Comparison of ENCODE assay signal across 1 cellular context in genomic region chr12:112005419-112006395, GRCh38.
TF ChIP-seq lines count a peak whose summit lies in the region.

No MANE protein-coding gene starts in this region.

TF ChIP-seq in K562, 482 proteins besides CTCF, POLR2A, EP300 and RAD21 (continued from another document and continues in another):
- TF ChIP-seq HMBOX1 (IDR thresholded peaks at IDR 0.05) (peak; percentile 46), GATAD2A (IDR thresholded peaks at IDR 0.05) (0 out of 2 replicates have a peak, but pooled peaks have one; percentile 76), KLF13 (tag; IDR thresholded peaks at IDR 0.05; ENCODE audit: borderline replicate concordance, low read depth) (no peak), NFE2L1 (tag; IDR thresholded peaks at IDR 0.05; ENCODE audit: borderline replicate concordance, low read depth) (peak; percentile 85), FOSL1 (tag; conservative IDR thresholded peaks at IDR 0.05) (peak; percentile 77), ZNF395 (CRISPR knock-in tag; IDR thresholded peaks at IDR 0.05) (no peak), HLTF (IDR thresholded peaks at IDR 0.05) (0 out of 2 replicates have a peak, but pooled peaks have one; percentile 30), RBM17 (IDR thresholded peaks at IDR 0.05; ENCODE audit: borderline replicate concordance, low read depth, low read length) (no peak), ZNF354B (CRISPR knock-in tag; IDR thresholded peaks at IDR 0.05) (no peak), SMARCA4 (IDR thresholded peaks at IDR 0.05) (peak; percentile 91), SOX6 (IDR thresholded peaks at IDR 0.05) (peak; percentile 29; the same call in 1 of the 2 replicates), ZBTB26 (CRISPR knock-in tag; IDR thresholded peaks at IDR 0.05) (0 out of 2 replicates have a peak, but pooled peaks have one; percentile 42), ETS2 (tag; IDR thresholded peaks at IDR 0.05; ENCODE audit: borderline replicate concordance, poor library complexity, severe bottlenecking) (no peak), ZNF785 (CRISPR knock-in tag; IDR thresholded peaks at IDR 0.05) (no peak), ZNF232 (CRISPR knock-in tag; IDR thresholded peaks at IDR 0.05) (no peak), FOS (IDR thresholded peaks at IDR 0.05; ENCODE audit: extremely low read depth, insufficient read length) (peak; percentile 12), NBN (IDR thresholded peaks at IDR 0.05; ENCODE audit: low read depth) (peak; percentile 69), ZNF408 (CRISPR knock-in tag; IDR thresholded peaks at IDR 0.05; ENCODE audit: low read depth) (no peak), NFIC (IDR thresholded peaks at IDR 0.05) (0 out of 2 replicates have a peak, but pooled peaks have one; percentile 11), PHF8 (IDR thresholded peaks at IDR 0.05; ENCODE audit: borderline replicate concordance, low read length) (no peak; the same call in 1 of the 2 replicates), ZNF407 (IDR thresholded peaks at IDR 0.05; ENCODE audit: low read depth) (peak; percentile 43; the same call in 1 of the 2 replicates), DEAF1 (CRISPR knock-in tag; IDR thresholded peaks at IDR 0.05) (no peak), PHB2 (IDR thresholded peaks at IDR 0.05; ENCODE audit: low read depth) (0 out of 2 replicates have a peak, but pooled peaks have one; percentile 27), HDAC1 (IDR thresholded peaks at IDR 0.05) (peak; percentile 51 to 81; a peak in 3 of 4 replicates), ZNF12 (CRISPR knock-in tag; IDR thresholded peaks at IDR 0.05) (no peak), FOXP4 (CRISPR knock-in tag; IDR thresholded peaks at IDR 0.05; ENCODE audit: borderline replicate concordance) (no peak), CAMTA2 (CRISPR knock-in tag; conservative IDR thresholded peaks at IDR 0.05) (no peak), OTX1 (CRISPR knock-in tag; IDR thresholded peaks at IDR 0.05) (no peak), SAFB (IDR thresholded peaks at IDR 0.05; ENCODE audit: borderline replicate concordance, low read depth, low read length) (no peak), MED1 (CRISPR knock-in tag; IDR thresholded peaks at IDR 0.05; ENCODE audit: borderline replicate concordance) (no peak), CBFA2T3 (IDR thresholded peaks at IDR 0.05) (no peak; the same call in 1 of the 2 replicates), LARP7 (IDR thresholded peaks at IDR 0.05) (peak; percentile 65; the same call in 1 of the 2 replicates), TRIM28 (IDR thresholded peaks at IDR 0.05) (0 out of 2 replicates have a peak, but pooled peaks have one; percentile 28), NFATC3 (IDR thresholded peaks at IDR 0.05) (0 out of 2 replicates have a peak, but pooled peaks have one; percentile 14), ZBTB2 (IDR thresholded peaks at IDR 0.05) (0 out of 2 replicates have a peak, but pooled peaks have one; percentile 45), ZNF766 (CRISPR knock-in tag; conservative IDR thresholded peaks at IDR 0.05) (no peak), PKNOX1 (IDR thresholded peaks at IDR 0.05) (peak; percentile 42; the same call in 1 of the 2 replicates), RFX7 (CRISPR knock-in tag; IDR thresholded peaks at IDR 0.05) (no peak), NUFIP1 (IDR thresholded peaks at IDR 0.05; ENCODE audit: partially characterized antibody) (no peak), MTA3 (IDR thresholded peaks at IDR 0.05; ENCODE audit: borderline replicate concordance) (peak; percentile 74), POU5F1 (IDR thresholded peaks at IDR 0.05; ENCODE audit: borderline replicate concordance, low read depth, low read length, partially characterized antibody) (no peak), MTF1 (CRISPR knock-in tag; IDR thresholded peaks at IDR 0.05; ENCODE audit: borderline replicate concordance) (no peak), ZBTB33 (CRISPR knock-in tag; IDR thresholded peaks at IDR 0.05) (no peak), SUPT5H (IDR thresholded peaks at IDR 0.05) (peak; percentile 62), STAT5B (CRISPR knock-in tag; IDR thresholded peaks at IDR 0.05) (no peak)
